Comparison of ENCODE assay signal across 17 cellular contexts in genomic region chr12:122026706-122027328, GRCh38. TPM values are rescaled to one million over a fixed set of nuclear protein-coding genes. Genes with fewer than 3 reads are reported as not detected.
DNase-seq lines count a peak whose midpoint lies in the region; ATAC-seq and TF ChIP-seq lines count a peak whose summit lies in the region.
"Had no signal": no experiment of that assay in that cellular context is flagged by ENCODE, and none has a peak within 500 bp of the region (broad histone marks: within the 10 kb centered on the region; RNA-seq: fewer than 3 reads in every experiment).

No MANE protein-coding gene starts in this region.

- H3K9me3 Mint-ChIP-seq in WTC11 (no peaks in the 10 kb centered on the region), naive B cell (peaks cover 0 to 1% (median 0%) of the 10 kb centered on the region in 7 donors)

- TF ChIP-seq CTCF in DOHH2 (IDR thresholded peaks at IDR 0.05; ENCODE audit: low read depth, low read length, poor library complexity, severe bottlenecking) (peak; percentile 37), IMR-90 (conservative IDR thresholded peaks at IDR 0.05; ENCODE audit: low read depth, low read length) (no peak), WTC11 (IDR thresholded peaks at IDR 0.05) (no peak)

- peak overlapping the region; percentile 1; the same call in 1 of the 2 replicates for H3K14ac ChIP-seq in IMR-90 (replicated peaks; ENCODE audit: low read depth, low read length)

- no peak overlapping the region for H4K91ac ChIP-seq in IMR-90 (ENCODE audit: insufficient read depth, low read depth, low read length)

- peaks cover 96% of the 10 kb centered on the region for H3K79me2 ChIP-seq in DOHH2 (ENCODE audit: control insufficient read depth, low read length)

- H4K8ac ChIP-seq in IMR-90 (ENCODE audit: low read depth in 2 of 2, low read length in 2 of 2): peak overlapping the region in 1 of 2 experiments; percentile 9; a peak in 1 of 4 replicates

- H2BK15ac ChIP-seq in IMR-90 (ENCODE audit: low read depth, low read length): no peak overlapping the region

- peaks cover 78% of the 10 kb centered on the region for H3K36me3 ChIP-seq in DOHH2 (ENCODE audit: control insufficient read depth, low read length)
- H3K36me3 ChIP-seq in IMR-90 (ENCODE audit: control insufficient read depth, insufficient read depth, low read length): no peaks in the 10 kb centered on the region
- H3K36me3 ChIP-seq: HAP-1 had no signal

- no peak overlapping the region for H3K18ac ChIP-seq in IMR-90 (ENCODE audit: low read depth, low read length)

- intact Hi-C loops in IMR-90 (cut with micrococcal nuclease): no loop called here

- no peaks in the 10 kb centered on the region for H3K9me2 ChIP-seq in DOHH2 (replicated peaks; ENCODE audit: control insufficient read depth, low read length)

- peak overlapping the region; percentile 72 for H3K4me2 ChIP-seq in DOHH2 (ENCODE audit: low read length)
- no peak overlapping the region for H3K4me2 ChIP-seq in IMR-90 (ENCODE audit: low read depth, low read length)

- H3F3A ChIP-seq in DOHH2 (ENCODE audit: control insufficient read depth, insufficient read depth): peaks cover 31% of the 10 kb centered on the region

- CTCF ChIA-PET in IMR-90 (lab: Yijun Ruan, JAX) (no interaction called here), WTC11 (lab: Charles Lee) (interaction anchor here (1.1 to 4.2 kb wide), 5 partner anchors 10 to 232 kb away, joined by 3 to 25 read pairs (median 8); partner anchors contain the start of gene CFAP251)

- H4K5ac ChIP-seq in IMR-90 (ENCODE audit: low read depth, low read length): no peak overlapping the region

- H3K4me3 Mint-ChIP-seq in WTC11: no peak overlapping the region
- peak overlapping the region; percentile 58 to 97 (median 74) for H3K4me3 Mint-ChIP-seq in naive B cell

- H3K23ac ChIP-seq in IMR-90 (ENCODE audit: low read depth, low read length): 0 out of 2 replicates have a peak overlapping the region, but pooled peaks have one; percentile 12

- DNase-seq in IMR-90 (no peak), WTC11 (ENCODE audit: low spot score) (peak; percentile 28), naive B cell (peak; percentile 39), GOT3 (lab: John Stamatoyannopoulos, UW) (no peak), SKM-1 (lab: John Stamatoyannopoulos, UW; ENCODE audit: unreplicated experiment) (no peak), SIG-M5 treated with dmso at 0.1 percent for 504 hours (lab: John Stamatoyannopoulos, UW; ENCODE audit: unreplicated experiment) (no peak)
- no peak for DNase-seq in activated CD4-positive, alpha-beta T cell treated with anti-CD3 and anti-CD28 coated beads for 48 hours
- DNase-seq: activated CD4-positive, alpha-beta T cell treated with anti-CD3 and anti-CD28 coated beads, Interleukin-2, amount 50 U/mL, for 1 hour; activated naive CD4-positive, alpha-beta T cell treated with anti-CD3 and anti-CD28 coated beads, Interleukin-2, amount 50 U/mL, for 16 hours; Caco-2; left ventricle myocardium superior; NCI-H1694; posterior cingulate gyrus; stimulated activated CD4-positive, alpha-beta T cell treated with anti-CD3 and anti-CD28 coated beads, Interleukin-4, amount 100 ng/mL, for 24 hours had no signal

- dilution Hi-C loops in IMR-90 (cut with HindIII; ENCODE audit: low sequenced_read_pairs, unreplicated experiment): no loop called here

- H3K27me3 ChIP-seq in DOHH2 (ENCODE audit: control insufficient read depth, low read length): no peaks in the 10 kb centered on the region
- H3K27me3 ChIP-seq in IMR-90 (ENCODE audit: control insufficient read depth, insufficient read depth, low read length): no peaks in the 10 kb centered on the region

- peak overlapping the region; percentile 78; the same call in 1 of the 2 replicates for H2AK5ac ChIP-seq in IMR-90 (ENCODE audit: low read depth, low read length)

- H2BK5ac ChIP-seq in IMR-90 (ENCODE audit: low read depth, low read length, poor library complexity, severe bottlenecking): no peak overlapping the region

- H3K27ac ChIP-seq in DOHH2 (ENCODE audit: low read depth, low read length) (peak overlapping the region; percentile 99), IMR-90 (ENCODE audit: insufficient read depth, low read length) (no peak overlapping the region)
- H3K27ac ChIP-seq: skin epidermis had no signal

- no peak for TF ChIP-seq POLR2A in IMR-90 (IDR thresholded peaks at IDR 0.05; ENCODE audit: low read depth, low read length)

- H3K9me3 ChIP-seq in DOHH2 (ENCODE audit: control insufficient read depth, insufficient read depth, low read length) (no peaks in the 10 kb centered on the region), IMR-90 (ENCODE audit: control insufficient read depth, insufficient read depth, low read length) (no peaks in the 10 kb centered on the region)
- H3K9me3 ChIP-seq: Caco-2, HAP-1 had no signal

- H4K20me1 ChIP-seq in DOHH2 (ENCODE audit: control insufficient read depth, insufficient read depth, low read depth, low read length) (peaks cover 5% of the 10 kb centered on the region; the same call in 1 of the 2 replicates), IMR-90 (ENCODE audit: insufficient read depth, low read length) (peaks cover 16% of the 10 kb centered on the region)

- TF ChIP-seq RAD21 in IMR-90 (IDR thresholded peaks at IDR 0.05; ENCODE audit: low read length): no peak

- no TSS peak for BruUV-seq in IMR-90 (replicated peaks; lab: Mats Ljungman, UMichigan)

- no peak overlapping the region for H3K9ac ChIP-seq in IMR-90 (ENCODE audit: low read depth, low read length)

- no peak overlapping the region for H2BK20ac ChIP-seq in IMR-90 (ENCODE audit: low read depth, low read length)

- POLR2A ChIA-PET in IMR-90 (lab: Charles Lee; ENCODE audit: unreplicated experiment) (no interaction called here), WTC11 (lab: Charles Lee) (no interaction called here)

- H3K27me3 Mint-ChIP-seq in WTC11 (ENCODE audit: low read depth) (peaks cover 8% of the 10 kb centered on the region), naive B cell (no peaks in the 10 kb centered on the region)

- H3K4ac ChIP-seq in IMR-90 (ENCODE audit: low read depth, low read length): 0 out of 2 replicates have a peak overlapping the region, but pooled peaks have one; percentile 0

- no peaks in the 10 kb centered on the region for H3K36me3 Mint-ChIP-seq in WTC11
- H3K36me3 Mint-ChIP-seq in naive B cell: peaks cover 0 to 3% of the 10 kb centered on the region in 2 donors

- ATAC-seq in IMR-90 (ENCODE audit: low read depth): no peak
- no peak for ATAC-seq in WTC11
- peak; percentile 25 to 26 for ATAC-seq in naive B cell (ENCODE audit: low read depth in 2 of 2)
- ATAC-seq: left ventricle myocardium superior had no signal

- no peak overlapping the region for H2AFZ ChIP-seq in IMR-90 (replicated peaks; ENCODE audit: low read length, poor library complexity)

- peaks cover 21 to 73% of the 10 kb centered on the region in 2 experiments for H3K79me1 ChIP-seq in IMR-90 (ENCODE audit: low read depth in 1 of 2, low read length in 2 of 2)

- peaks cover 78% of the 10 kb centered on the region for H3K4me1 ChIP-seq in DOHH2 (ENCODE audit: control insufficient read depth, low read length)
- H3K4me1 ChIP-seq in IMR-90 (ENCODE audit: control insufficient read depth, insufficient read depth, low read length): peaks cover 10% of the 10 kb centered on the region

- peak overlapping the region; percentile 74 for H3K4me3 ChIP-seq in DOHH2 (ENCODE audit: low read length)
- no peak overlapping the region for H3K4me3 ChIP-seq in IMR-90 (ENCODE audit: insufficient read depth, low read depth, low read length)
- H3K4me3 ChIP-seq: HAP-1, skin epidermis had no signal

- peak overlapping the region; percentile 38 for H2AK9ac ChIP-seq in IMR-90 (replicated peaks; ENCODE audit: low read depth, low read length, poor library complexity)

- no peak overlapping the region for H3K56ac ChIP-seq in IMR-90 (ENCODE audit: extremely low read depth, insufficient read depth, low read length)

- in situ Hi-C loops in IMR-90 (cut with MboI; ENCODE audit: low sequenced_read_pairs): no loop called here

- H3K27ac Mint-ChIP-seq in WTC11 (no peak overlapping the region; the same call in 1 of the 2 replicates), naive B cell (peak overlapping the region in 5 of 6 donors; percentile 54 to 89 (median 87))

- H2BK120ac ChIP-seq in IMR-90 (ENCODE audit: low read depth, low read length): peak overlapping the region; percentile 8; the same call in 1 of the 2 replicates

- H3K4me1 Mint-ChIP-seq in WTC11 (peaks cover 32% of the 10 kb centered on the region), naive B cell (peaks cover 40 to 83% (median 80%) of the 10 kb centered on the region in 3 donors)

- peaks cover 3% of the 10 kb centered on the region for H3K9me1 ChIP-seq in IMR-90 (ENCODE audit: insufficient read depth, low read length)

- WGBS in IMR-90 (ENCODE audit: extremely low coverage in 2 of 2, insufficient read length in 1 of 2), 2 experiments: 83% methylated on average over 1 of the region's 7 CpGs; no CpG with 5 or more reads in 1 of the 2 experiments

TF ChIP-seq in IMR-90, 13 proteins besides CTCF, POLR2A, EP300 and RAD21 (continues in another document):
- TF ChIP-seq MXI1 (IDR thresholded peaks at IDR 0.05; ENCODE audit: borderline replicate concordance, low read depth, low read length) (no peak), NFE2L2 (IDR thresholded peaks at IDR 0.05; ENCODE audit: low read depth, low read length) (no peak), CEBPB (IDR thresholded peaks at IDR 0.05; ENCODE audit: low read depth, low read length) (no peak), MAFK (IDR thresholded peaks at IDR 0.05; ENCODE audit: low read depth, low read length) (no peak)

RNA-seq across cellular contexts. Expression of gene BCL7A, which starts 5.1 kb away (rescaled TPM):
- total RNA-seq in IMR-90 (2012; rRNA removed) (5.6 and 6.1 TPM in 2 replicates), WTC11 (2021) (14.6 to 19.7 TPM (median 15.8 TPM) in 3 replicates)
- polyA plus RNA-seq in IMR-90 (2012; rRNA removed) (7.9 and 8.6 TPM in 2 replicates), naive B cell (ENCODE audit: low read depth in 6 of 6) (100 to 1,000 TPM in 3 of 6 donors, 10 to 100 TPM in 3; 65.2 to 135 (median 87.0) TPM)
- 6.7 and 7.3 TPM in 2 replicates for polyA plus RNA-seq in IMR-90 (2012; cell fraction: cytosol; rRNA removed)
- polyA plus RNA-seq in IMR-90 (2012; cell fraction: nucleus; rRNA removed; ENCODE audit: low replicate concordance): 6.3 and 6.4 TPM in 2 replicates

RNA-seq across cellular contexts. Expression of gene MLXIP, which starts 51.7 kb away (rescaled TPM):
- total RNA-seq in IMR-90 (2012; rRNA removed) (2.7 and 3.1 TPM in 2 replicates), WTC11 (2021) (40.5 to 49.4 TPM (median 44.4 TPM) in 3 replicates)
- polyA plus RNA-seq in IMR-90 (2012; rRNA removed) (9.5 and 10.8 TPM in 2 replicates), naive B cell (ENCODE audit: low read depth in 6 of 6) (10 to 100 TPM in 4 of 6 donors, 1 to 10 TPM in 2; 8.5 to 30.4 (median 11.0) TPM)
- 5.9 and 8.8 TPM in 2 replicates for polyA plus RNA-seq in IMR-90 (2012; cell fraction: cytosol; rRNA removed)
- 29.1 and 35.2 TPM in 2 replicates for polyA plus RNA-seq in IMR-90 (2012; cell fraction: nucleus; rRNA removed; ENCODE audit: low replicate concordance)

Comparison
In these comparisons a context has a peak if more than half of its experiments do, and no peak if none do; other contexts are left out.
1. ATAC-seq: peak in naive B cell (2 of 2); none in IMR-90 (single experiment) and WTC11 (single experiment).
2. DNase-seq: peak in WTC11 (single experiment) and naive B cell (single experiment); none in IMR-90 (single experiment), GOT3 (single experiment), SKM-1 (single experiment), SIG-M5 treated with dmso at 0.1 percent for 504 hours (single experiment) and activated CD4-positive, alpha-beta T cell treated with anti-CD3 and anti-CD28 coated beads for 48 hours (single experiment).
3. RNA of gene MLXIP, which starts 51.7 kb away (total RNA-seq): 40.5 to 49.4 TPM in WTC11; 2.7 to 3.1 TPM in IMR-90; every median in the first group is over 10 times any median in the second.